9 cellular contexts compared by ENCODE assay signal in genomic region chr2:190404487-190404886, GRCh38. TPM values are rescaled to one million over a fixed set of nuclear protein-coding genes. Genes with fewer than 3 reads are reported as not detected.
DNase-seq lines count a peak whose midpoint lies in the region; ATAC-seq and TF ChIP-seq lines count a peak whose summit lies in the region.
"Had no signal": no experiment of that assay in that cellular context is flagged by ENCODE, and none has a peak within 500 bp of the region (broad histone marks: within the 10 kb centered on the region; RNA-seq: fewer than 3 reads in every experiment).

No MANE protein-coding gene starts in this region.

- no peaks in the 10 kb centered on the region for H3K36me3 Mint-ChIP-seq in activated naive CD8-positive, alpha-beta T cell treated with anti-CD3 and anti-CD28 coated beads, Interleukin-2, amount 50 U/mL, for 24 hours (ENCODE audit: low read depth)
- H3K36me3 Mint-ChIP-seq: activated naive CD8-positive, alpha-beta T cell had no signal

- no peak overlapping the region for H3K4me3 Mint-ChIP-seq in activated naive CD8-positive, alpha-beta T cell treated with anti-CD3 and anti-CD28 coated beads, Interleukin-2, amount 50 U/mL, for 24 hours
- H3K4me3 Mint-ChIP-seq: activated naive CD8-positive, alpha-beta T cell had no signal

- H3K9me3 ChIP-seq in mucosa of rectum (ENCODE audit: control insufficient read depth in 2 of 2, low read length in 2 of 2) (peaks cover 0 to 2% of the 10 kb centered on the region in 2 donors), spleen (no peaks in the 10 kb centered on the region)

- peak; percentile 67 for ATAC-seq in activated naive CD8-positive, alpha-beta T cell treated with anti-CD3 and anti-CD28 coated beads, Interleukin-2, amount 50 U/mL, for 24 hours
- ATAC-seq in HG02610 (IDR thresholded peaks at IDR 0.05; ENCODE audit: unreplicated experiment): no peak
- no peak for ATAC-seq in GM18517 (IDR thresholded peaks at IDR 0.05; ENCODE audit: unreplicated experiment)

- H3K4me1 ChIP-seq in mucosa of rectum (ENCODE audit: control insufficient read depth in 2 of 2, insufficient read depth in 2 of 2, low read length in 2 of 2): peaks cover 2 to 18% of the 10 kb centered on the region in 2 donors
- H3K4me1 ChIP-seq in spleen: peaks cover 3 to 21% (median 18%) of the 10 kb centered on the region in 6 donors

- H3K27ac Mint-ChIP-seq in activated naive CD8-positive, alpha-beta T cell treated with anti-CD3 and anti-CD28 coated beads, Interleukin-2, amount 50 U/mL, for 24 hours: no peak overlapping the region
- H3K27ac Mint-ChIP-seq: activated naive CD8-positive, alpha-beta T cell had no signal

- peaks cover 4% of the 10 kb centered on the region for H3K4me1 Mint-ChIP-seq in activated naive CD8-positive, alpha-beta T cell treated with anti-CD3 and anti-CD28 coated beads, Interleukin-2, amount 50 U/mL, for 24 hours

- H3K4me3 ChIP-seq in mucosa of rectum (ENCODE audit: low read length in 2 of 2) (no peak overlapping the region), spleen (no peak overlapping the region)

- TF ChIP-seq CTCF in spleen (IDR thresholded peaks at IDR 0.05 in 8 of 11, conservative IDR thresholded peaks at IDR 0.05 in 3 of 11): no peak

- no peak overlapping the region for H3K9ac ChIP-seq in mucosa of rectum (ENCODE audit: low read depth in 1 of 2, low read length in 2 of 2)

- no peak for TF ChIP-seq POLR2A in spleen (IDR thresholded peaks at IDR 0.05)

- H3K36me3 ChIP-seq in mucosa of rectum (ENCODE audit: control insufficient read depth in 2 of 2, insufficient read depth in 2 of 2, low read length in 2 of 2) (no peaks in the 10 kb centered on the region), spleen (no peaks in the 10 kb centered on the region)

- no peaks in the 10 kb centered on the region for H3K27me3 Mint-ChIP-seq in activated naive CD8-positive, alpha-beta T cell treated with anti-CD3 and anti-CD28 coated beads, Interleukin-2, amount 50 U/mL, for 24 hours
- H3K27me3 Mint-ChIP-seq: activated naive CD8-positive, alpha-beta T cell had no signal

- peak overlapping the region; percentile 38 to 43 for H3K27ac ChIP-seq in mucosa of rectum (ENCODE audit: low read depth in 2 of 2, low read length in 2 of 2)
- H3K27ac ChIP-seq in spleen: no peak overlapping the region

- H3K27me3 ChIP-seq in mucosa of rectum (ENCODE audit: control insufficient read depth in 2 of 2, insufficient read depth in 2 of 2, low read length in 2 of 2) (no peaks in the 10 kb centered on the region), spleen (replicated peaks in 1 of 7) (peaks cover 0 to 7% (median 0%) of the 10 kb centered on the region in 7 donors)

- intact Hi-C loops in spleen (cut with DNase I; ENCODE audit: low total_unique reads): no loop called here

- DNase-seq in NCI-H1092 treated with DMSO at 0.1 percent for 48 hours (lab: John Stamatoyannopoulos, UW) (peak; percentile 14), NCI-H1092 (lab: John Stamatoyannopoulos, UW) (no peak), MV-4-11 (lab: John Stamatoyannopoulos, UW) (peak; percentile 77), spleen (no peak)
- DNase-seq in activated naive CD8-positive, alpha-beta T cell treated with anti-CD3 and anti-CD28 coated beads, Interleukin-2, amount 50 U/mL, for 24 hours: no peak

- H3K9me3 Mint-ChIP-seq in activated naive CD8-positive, alpha-beta T cell treated with anti-CD3 and anti-CD28 coated beads, Interleukin-2, amount 50 U/mL, for 24 hours: no peaks in the 10 kb centered on the region

RNA-seq across cellular contexts. Expression of gene MFSD6, which starts 3.7 kb away (rescaled TPM):
- total RNA-seq in spleen: 100 to 1,000 TPM in 2 of 7 donors, 10 to 100 TPM in 5; 31.9 to 130 (median 59.8) TPM
- polyA plus RNA-seq in spleen: 10 to 100 TPM in 1 of 3 donors, 1 to 10 TPM in 2; 5.0 to 10.1 (median 5.5) TPM

Comparison
In these comparisons a context has a peak if more than half of its experiments do, and no peak if none do; other contexts are left out.
1. DNase-seq: peak in NCI-H1092 treated with DMSO at 0.1 percent for 48 hours (single experiment) and MV-4-11 (single experiment); none in NCI-H1092 (single experiment), activated naive CD8-positive, alpha-beta T cell treated with anti-CD3 and anti-CD28 coated beads, Interleukin-2, amount 50 U/mL, for 24 hours (single experiment) and spleen (single experiment).
2. H3K27ac ChIP-seq: peak in mucosa of rectum (2 of 2); none in spleen (0 of 8).